1 cellular context compared by ENCODE assay signal in genomic region chr4:55973650-55974049, GRCh38.
TF ChIP-seq lines count a peak whose summit lies in the region.

No MANE protein-coding gene starts in this region.

TF ChIP-seq in H1, 55 proteins besides CTCF, POLR2A, EP300 and RAD21:
- TF ChIP-seq SRF (IDR thresholded peaks at IDR 0.05; ENCODE audit: low read depth, low read length) (no peak), YY1 (IDR thresholded peaks at IDR 0.05; ENCODE audit: low read depth, low read length) (peak; percentile 59; the same call in 1 of the 2 replicates), EGR1 (IDR thresholded peaks at IDR 0.05; ENCODE audit: borderline replicate concordance, low read depth, low read length) (no peak), POU5F1 (IDR thresholded peaks at IDR 0.05; ENCODE audit: low read depth, low read length) (no peak), SP1 (IDR thresholded peaks at IDR 0.05; ENCODE audit: low read depth, low read length) (0 out of 2 replicates have a peak, but pooled peaks have one; percentile 50)
